Comparison of ENCODE assay signal across 10 cellular contexts in genomic region chr10:8034666-8035640, GRCh38. TPM values are rescaled to one million over a fixed set of nuclear protein-coding genes. Genes with fewer than 3 reads are reported as not detected.
A peak's percentile ranks its signal among the peaks of the same experiment; 100 is the strongest.
DNase-seq lines count a peak whose midpoint lies in the region; ATAC-seq, FAIRE-seq and TF ChIP-seq lines count a peak whose summit lies in the region.
"Had no signal": no experiment of that assay in that cellular context is flagged by ENCODE, and none has a peak within 500 bp of the region (broad histone marks: within the 10 kb centered on the region; RNA-seq: fewer than 3 reads in every experiment).

No MANE protein-coding gene starts in this region.

- TF ChIP-seq EP300 in GM12878 (IDR thresholded peaks at IDR 0.05; ENCODE audit: borderline replicate concordance in 1 of 2, control insufficient read depth in 1 of 2, low read depth in 2 of 2, low read length in 2 of 2): no peak

- H3K4me1 Mint-ChIP-seq in CD8-positive, alpha-beta memory T cell: peaks cover 26 to 39% (median 31%) of the 10 kb centered on the region in 3 donors
- H3K4me1 Mint-ChIP-seq in naive B cell: peaks cover 0 to 11% (median 6%) of the 10 kb centered on the region in 3 donors

- H3K36me3 ChIP-seq in CD8-positive, alpha-beta memory T cell (ENCODE audit: insufficient read depth, low read length): no peaks in the 10 kb centered on the region
- H3K36me3 ChIP-seq in GM12878 (ENCODE audit: control insufficient read depth in 2 of 2, insufficient read depth in 2 of 2, low read length in 1 of 2): no peaks in the 10 kb centered on the region

- H4K20me1 ChIP-seq in GM12878 (ENCODE audit: control insufficient read depth, insufficient read depth): no peaks in the 10 kb centered on the region

- POLR2A ChIA-PET in CD8-positive, alpha-beta memory T cell (lab: Charles Lee): no interaction called here
- POLR2A ChIA-PET in GM12878 (lab: Charles Lee): no interaction called here

- SMC1A ChIA-PET in GM12878 (lab: Charles Lee; ENCODE audit: uncharacterized antibody, unreplicated experiment): no interaction called here

- H3K4me1 ChIP-seq in CD8-positive, alpha-beta memory T cell (ENCODE audit: insufficient read depth, low read length): peaks cover 22% of the 10 kb centered on the region
- no peaks in the 10 kb centered on the region for H3K4me1 ChIP-seq in GM12878 (ENCODE audit: control insufficient read depth, insufficient read depth, low read length)

- no peak for TF ChIP-seq RAD21 in GM12878 (IDR thresholded peaks at IDR 0.05; ENCODE audit: insufficient read depth, low read depth, low read length)

- H3K79me2 ChIP-seq in GM12878 (ENCODE audit: control insufficient read depth, insufficient read depth, low read length): no peaks in the 10 kb centered on the region

- H3K9me3 ChIP-seq in CD8-positive, alpha-beta memory T cell (ENCODE audit: low read length): no peaks in the 10 kb centered on the region
- H3K9me3 ChIP-seq in GM12878 (replicated peaks; ENCODE audit: control insufficient read depth, insufficient read depth, low read length): no peaks in the 10 kb centered on the region

- in situ Hi-C loops in GM12878 (cut with MboI): loop anchor here (25.0 kb wide), 1 partner anchor 1177 kb away; no protein-coding TSS in a partner anchor
- in situ Hi-C loops in GM13976 (cut with MboI; ENCODE audit: low sequenced_read_pairs, unreplicated experiment): no loop called here
- in situ Hi-C loops in KBM-7 (cut with MboI; ENCODE audit: low pct_unique_long_range_greater_than_20kb, low sequenced_read_pairs): no loop called here

- FAIRE-seq in GM12878 (lab: Jason Lieb, UNC): no peak
- FAIRE-seq: bronchial epithelial cell had no signal

- H3K36me3 Mint-ChIP-seq in CD8-positive, alpha-beta memory T cell: no peaks in the 10 kb centered on the region
- H3K36me3 Mint-ChIP-seq in naive B cell: peaks cover 22 to 28% of the 10 kb centered on the region in 2 donors

- H2AFZ ChIP-seq in GM12878 (ENCODE audit: control insufficient read depth, low read depth, low read length): no peak overlapping the region

- TF ChIP-seq CTCF in GM12878 (IDR thresholded peaks at IDR 0.05 in 2 of 3, conservative IDR thresholded peaks at IDR 0.05 in 1 of 3; ENCODE audit: control insufficient read depth in 2 of 3, extremely low read depth in 1 of 3, insufficient read depth in 1 of 3, low read depth in 3 of 3, low read length in 3 of 3) (no peak), GM13976 (IDR thresholded peaks at IDR 0.05; ENCODE audit: borderline replicate concordance, control extremely low read depth, extremely low read depth, insufficient read depth, missing control alignments) (no peak)

- TF ChIP-seq POLR2A in GM12878 (IDR thresholded peaks at IDR 0.05; ENCODE audit: low read depth, low read length): no peak

- no peak for ATAC-seq in GM12878
- ATAC-seq in naive B cell (ENCODE audit: low read depth in 2 of 2): no peak

- H3K4me3 ChIP-seq in CD8-positive, alpha-beta memory T cell (ENCODE audit: low read length): no peak overlapping the region
- H3K4me3 ChIP-seq in GM12878: no peak overlapping the region

- CTCF ChIA-PET in CD8-positive, alpha-beta memory T cell (lab: Charles Lee): interaction anchor here (1.3 kb wide), 1 partner anchor 12 kb away, joined by 5 read pairs; no protein-coding TSS in a partner anchor
- CTCF ChIA-PET in GM12878 (lab: Yijun Ruan, JAX): no interaction called here

- peaks cover 5 to 21% (median 12%) of the 10 kb centered on the region in 5 donors for H3K9me3 Mint-ChIP-seq in CD8-positive, alpha-beta memory T cell
- peaks cover 7 to 35% (median 22%) of the 10 kb centered on the region in 7 donors for H3K9me3 Mint-ChIP-seq in naive B cell

- peak overlapping the region in 6 of 8 donors; percentile 2 to 86 (median 50) for H3K27ac Mint-ChIP-seq in CD8-positive, alpha-beta memory T cell
- H3K27ac Mint-ChIP-seq in naive B cell: peak overlapping the region in 3 of 6 donors; percentile 49 to 90 (median 72)

- peak in 1 of 5 donors; percentile 14 for DNase-seq in CD8-positive, alpha-beta memory T cell
- DNase-seq in M059J (ENCODE audit: low read depth): peak; percentile 81
- no peak for DNase-seq in GM12878 (ENCODE audit: low read depth, low spot score)
- DNase-seq in naive B cell: no peak
- DNase-seq in HCEC 1CT: no peak
- no peak for DNase-seq in GM13976 (ENCODE audit: low spot score)
- no peak for DNase-seq in SW480 (ENCODE audit: low spot score)
- DNase-seq in KBM-7: no peak
- DNase-seq: stimulated activated CD4-positive, alpha-beta T cell treated with anti-CD3 and anti-CD28 coated beads, Interleukin-4, amount 100 ng/mL, for 24 hours had no signal

- H3K4me3 Mint-ChIP-seq in CD8-positive, alpha-beta memory T cell: peak overlapping the region; percentile 49 to 81 (median 72)
- H3K4me3 Mint-ChIP-seq in naive B cell: peak overlapping the region in 6 of 8 donors; percentile 30 to 71 (median 56)

- no peak overlapping the region for H3K9ac ChIP-seq in GM12878 (ENCODE audit: control insufficient read depth, insufficient read depth, low read length)

- BruUV-seq in GM12878 (replicated peaks; lab: Mats Ljungman, UMichigan): no TSS peak

- intact Hi-C loops in GM12878 (cut with micrococcal nuclease; ENCODE audit: unreplicated experiment): no loop called here

- H3K27me3 ChIP-seq in CD8-positive, alpha-beta memory T cell (ENCODE audit: insufficient read depth, low read length, poor library complexity, severe bottlenecking): peaks cover 62% of the 10 kb centered on the region
- peaks cover 18 to 28% of the 10 kb centered on the region in 2 experiments for H3K27me3 ChIP-seq in GM12878 (replicated peaks in 1 of 2; ENCODE audit: control insufficient read depth in 2 of 2, insufficient read depth in 2 of 2, low read length in 1 of 2)

- peaks cover 71 to 75% of the 10 kb centered on the region in 2 donors for H3K27me3 Mint-ChIP-seq in CD8-positive, alpha-beta memory T cell
- H3K27me3 Mint-ChIP-seq in naive B cell: peaks cover 65 to 91% (median 77%) of the 10 kb centered on the region in 3 donors

- no peak overlapping the region for H3K4me2 ChIP-seq in GM12878 (ENCODE audit: control insufficient read depth, insufficient read depth)

- RAD21 ChIA-PET in GM12878 (lab: Charles Lee; ENCODE audit: unreplicated experiment): no interaction called here

- H3K27ac ChIP-seq in CD8-positive, alpha-beta memory T cell (ENCODE audit: low read depth, low read length): no peak overlapping the region
- no peak overlapping the region for H3K27ac ChIP-seq in GM12878 (ENCODE audit: control insufficient read depth, insufficient read depth)

- 39% methylated on average over 36 of the region's 60 CpGs for WGBS in GM12878 (ENCODE audit: insufficient coverage, insufficient replicate concordance, low lambda C conversion rate, missing lambda C conversion rate)

TF ChIP-seq in GM12878, 131 proteins besides CTCF, POLR2A, EP300 and RAD21:
- TF ChIP-seq EZH2 (IDR thresholded peaks at IDR 0.05; ENCODE audit: borderline replicate concordance, control insufficient read depth, low read depth, low read length) (0 out of 2 replicates have a peak, but pooled peaks have one; percentile 68), KAT2A (conservative IDR thresholded peaks at IDR 0.05; ENCODE audit: control insufficient read depth, low read depth, low read length) (no peak)

RNA-seq across cellular contexts. Expression of gene GATA3, which starts 19.5 kb away (rescaled TPM):
- 10 to 100 TPM; 48.9 to 53.3 TPM for total RNA-seq in CD8-positive, alpha-beta memory T cell
- polyA plus RNA-seq in CD8-positive, alpha-beta memory T cell: 58.6 TPM
- 2.3 and 3.3 TPM in 2 replicates for total RNA-seq in M059J (2014; rRNA removed; shearing (Covaris generic))
- total RNA-seq in GM12878 (2013; cell fraction: nucleolus; rRNA removed): 4.2 and 4.7 TPM in 2 replicates
- total RNA-seq in GM12878 (2014; rRNA removed) (0.05 and 0.40 TPM in 2 replicates), GM12878 (2014; rRNA removed; fragmentation: Illumina TruSeq; extraction: Trizol) (0.14 and 0.18 TPM in 2 replicates), GM12878 (2021) (0.64 and 0.80 TPM in 2 replicates)
- polyA plus RNA-seq in GM12878 (2011; ENCODE audit: low read depth): 0.39 TPM
- polyA plus RNA-seq in GM12878 (2011; rRNA removed) (0.33 and 0.52 TPM in 2 replicates), GM12878 (2014; fragmentation: Illumina TruSeq; extraction: Trizol) (0.15 and 0.25 TPM in 2 replicates), GM12878 (2014; fragmentation: Nextera tagmentation; extraction: Ambion mirVana) (under 1 TPM; 0.19 to 0.33 TPM), GM12878 (2014; rRNA removed) (0.08 TPM in 2 replicates), GM12878 (2016; fragmentation: Nextera tagmentation; extraction: Ambion mirVana) (under 1 TPM; 0.25 to 0.67 TPM), naive B cell (ENCODE audit: low read depth in 6 of 6) (under 1 TPM in 3 of 6 donors, not detected in 3; 0.12 to 0.26 (median 0.14) TPM)
- 0.20 and 0.33 TPM in 2 replicates for polyA plus RNA-seq in GM12878 (2011; cell fraction: cytosol; rRNA removed)
- polyA plus RNA-seq in GM12878 (2011; cell fraction: nucleus; rRNA removed): 1.3 TPM in 2 replicates
- 0.77 and 0.96 TPM in 2 replicates for polyA plus RNA-seq in GM12878 (2012)
- polyA minus RNA-seq in GM12878 (2011; rRNA and poly(A)+ RNA removed): 0.15 and 0.46 TPM in 2 replicates
- 0.80 TPM in 1 of 2 replicates, not detected in the other for polyA minus RNA-seq in GM12878 (2011; cell fraction: cytosol; rRNA and poly(A)+ RNA removed)
- polyA minus RNA-seq in GM12878 (2011; cell fraction: nucleus; rRNA and poly(A)+ RNA removed): 0.60 and 1.1 TPM in 2 replicates

Comparison
In these comparisons a context has a peak if more than half of its experiments do, and no peak if none do; other contexts are left out.
1. RNA of gene GATA3, which starts 19.5 kb away (total RNA-seq): 48.9 to 53.3 TPM in CD8-positive, alpha-beta memory T cell; 2.3 to 3.3 TPM in M059J and 0.05 to 4.7 TPM in GM12878; every median in the first group is over 4 times any median in the second.